Comparison of ENCODE assay signal across 11 cellular contexts in the genomic region with DNA sequence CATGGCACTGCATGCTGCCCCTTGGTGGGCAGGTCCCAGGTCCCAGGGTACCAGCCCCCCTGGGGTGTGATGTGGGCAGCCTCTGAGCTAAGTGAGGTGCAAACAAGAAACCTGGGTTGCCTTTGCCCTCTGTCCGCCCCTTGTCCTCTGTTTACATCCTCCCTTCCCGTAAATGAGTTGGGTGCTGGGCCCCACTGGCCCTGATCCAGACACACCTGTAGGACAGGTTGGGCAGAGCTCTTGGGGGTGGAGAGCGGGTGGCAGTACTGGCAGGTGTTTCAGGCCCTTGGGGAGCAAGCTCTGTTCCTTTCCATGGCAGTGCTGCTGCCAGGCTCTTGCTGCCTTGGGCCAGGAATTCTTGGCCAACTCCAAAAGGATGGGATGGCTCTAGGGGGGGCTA. TPM values are rescaled to one million over a fixed set of nuclear protein-coding genes. Genes with fewer than 3 reads are reported as not detected.
DNase-seq lines count a peak whose midpoint lies in the region; TF ChIP-seq lines count a peak whose summit lies in the region.
"Had no signal": no experiment of that assay in that cellular context is flagged by ENCODE, and none has a peak within 500 bp of the region (broad histone marks: within the 10 kb centered on the region; RNA-seq: fewer than 3 reads in every experiment).

No MANE protein-coding gene starts in this region.

- in situ Hi-C loops in GM13977 (cut with MboI; ENCODE audit: low pct_unique_long_range_greater_than_20kb, low sequenced_read_pairs, unreplicated experiment) = no loop called here
- in situ Hi-C loops in KBM-7 (cut with MboI; ENCODE audit: low pct_unique_long_range_greater_than_20kb, low sequenced_read_pairs) = no loop called here

- H3K27ac ChIP-seq in 22Rv1 (peak overlapping the region; percentile 61), RWPE1 (no peak overlapping the region), liver (ENCODE audit: low read depth in 1 of 2, low read length in 2 of 2) (no peak overlapping the region)

- no peaks in the 10 kb centered on the region for H3K27me3 ChIP-seq in liver (ENCODE audit: control insufficient read depth in 4 of 4, insufficient read depth in 4 of 4, low read length in 3 of 4)

- TF ChIP-seq CTCF in 22Rv1 (IDR thresholded peaks at IDR 0.05) (no peak), RWPE1 (conservative IDR thresholded peaks at IDR 0.05; ENCODE audit: low read depth) (no peak), liver (IDR thresholded peaks at IDR 0.05; ENCODE audit: low read depth, low read length, missing input control) (no peak), GM13977 (IDR thresholded peaks at IDR 0.05; ENCODE audit: extremely low read depth, insufficient read depth, missing control alignments) (no peak)

- peaks cover 0 to 6% (median 6%) of the 10 kb centered on the region in 4 donors for H3K4me1 ChIP-seq in liver (ENCODE audit: control insufficient read depth in 4 of 4, insufficient read depth in 4 of 4, low read length in 3 of 4)

- DNase-seq in NCI-H187 treated with DMSO at 0.1 percent for 48 hours (lab: John Stamatoyannopoulos, UW) (peak; percentile 49), RWPE1 (ENCODE audit: low spot score) (peak; percentile 78), GM13977 (ENCODE audit: low spot score) (no peak), KBM-7 (no peak), NCI-H82 (lab: John Stamatoyannopoulos, UW) (no peak)
- DNase-seq in activated CD4-positive, alpha-beta T cell treated with anti-CD3 and anti-CD28 coated beads, Interleukin-2, amount 50 U/mL, for 4 hours = no peak
- DNase-seq: amniotic stem cell, GF-D8 had no signal

- H3K36me3 ChIP-seq in liver (ENCODE audit: control insufficient read depth in 4 of 4, insufficient read depth in 3 of 4, low read depth in 1 of 4, low read length in 3 of 4) = no peaks in the 10 kb centered on the region

- WGBS in liver = 68% methylated on average over 3 of the region's 3 CpGs

- peak in 1 of 2 donors; percentile 64 for TF ChIP-seq RAD21 in liver (IDR thresholded peaks at IDR 0.05)

- POLR2A ChIA-PET in RWPE1 (lab: Yijun Ruan, JAX; ENCODE audit: low non-redundant PET) = interaction anchor here (0.8 to 1.5 kb wide), 2 partner anchors 11 to 36 kb away, joined by 3 to 6 read pairs; a partner anchor contains a TSS

- CTCF ChIA-PET in RWPE1 (lab: Yijun Ruan, JAX) = interaction anchor here (0.5 to 1.5 kb wide), 4 partner anchors 9 to 38 kb away, joined by 3 to 11 read pairs (median 8); no protein-coding TSS in a partner anchor

- no peak overlapping the region for H3K9ac ChIP-seq in liver (ENCODE audit: low read depth in 1 of 2, low read length in 2 of 2)

- no peaks in the 10 kb centered on the region for H3K9me3 ChIP-seq in liver (ENCODE audit: control insufficient read depth in 4 of 4, low read length in 3 of 4)

- no peak overlapping the region for H3K4me3 ChIP-seq in liver (ENCODE audit: low read depth in 1 of 3, low read length in 3 of 3)

TF ChIP-seq in liver, 16 proteins besides CTCF, POLR2A, EP300 and RAD21:
- TF ChIP-seq, protein P1, sequence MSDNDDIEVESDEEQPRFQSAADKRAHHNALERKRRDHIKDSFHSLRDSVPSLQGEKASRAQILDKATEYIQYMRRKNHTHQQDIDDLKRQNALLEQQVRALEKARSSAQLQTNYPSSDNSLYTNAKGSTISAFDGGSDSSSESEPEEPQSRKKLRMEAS (IDR thresholded peaks at IDR 0.05) = no peak
- TF ChIP-seq, protein P2, sequence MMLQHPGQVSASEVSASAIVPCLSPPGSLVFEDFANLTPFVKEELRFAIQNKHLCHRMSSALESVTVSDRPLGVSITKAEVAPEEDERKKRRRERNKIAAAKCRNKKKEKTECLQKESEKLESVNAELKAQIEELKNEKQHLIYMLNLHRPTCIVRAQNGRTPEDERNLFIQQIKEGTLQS (IDR thresholded peaks at IDR 0.05) = no peak
- peak; percentile 28 for TF ChIP-seq HNF4G (IDR thresholded peaks at IDR 0.05)
- TF ChIP-seq, protein P3, sequence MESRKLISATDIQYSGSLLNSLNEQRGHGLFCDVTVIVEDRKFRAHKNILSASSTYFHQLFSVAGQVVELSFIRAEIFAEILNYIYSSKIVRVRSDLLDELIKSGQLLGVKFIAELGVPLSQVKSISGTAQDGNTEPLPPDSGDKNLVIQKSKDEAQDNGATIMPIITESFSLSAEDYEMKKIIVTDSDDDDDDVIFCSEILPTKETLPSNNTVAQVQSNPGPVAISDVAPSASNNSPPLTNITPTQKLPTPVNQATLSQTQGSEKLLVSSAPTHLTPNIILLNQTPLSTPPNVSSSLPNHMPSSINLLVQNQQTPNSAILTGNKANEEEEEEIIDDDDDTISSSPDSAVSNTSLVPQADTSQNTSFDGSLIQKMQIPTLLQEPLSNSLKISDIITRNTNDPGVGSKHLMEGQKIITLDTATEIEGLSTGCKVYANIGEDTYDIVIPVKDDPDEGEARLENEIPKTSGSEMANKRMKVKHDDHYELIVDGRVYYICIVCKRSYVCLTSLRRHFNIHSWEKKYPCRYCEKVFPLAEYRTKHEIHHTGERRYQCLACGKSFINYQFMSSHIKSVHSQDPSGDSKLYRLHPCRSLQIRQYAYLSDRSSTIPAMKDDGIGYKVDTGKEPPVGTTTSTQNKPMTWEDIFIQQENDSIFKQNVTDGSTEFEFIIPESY (IDR thresholded peaks at IDR 0.05) = no peak
- TF ChIP-seq RXRA (IDR thresholded peaks at IDR 0.05) = peak; percentile 88 to 96
- peak in 1 of 2 donors; percentile 14 for TF ChIP-seq JUND (IDR thresholded peaks at IDR 0.05)
- TF ChIP-seq EGR1 (IDR thresholded peaks at IDR 0.05; ENCODE audit: low read depth in 2 of 2) = no peak
- peak; percentile 56 to 69 for TF ChIP-seq HNF4A (conservative IDR thresholded peaks at IDR 0.05)
- no peak for TF ChIP-seq YY1 (IDR thresholded peaks at IDR 0.05)
- TF ChIP-seq, protein P4, sequence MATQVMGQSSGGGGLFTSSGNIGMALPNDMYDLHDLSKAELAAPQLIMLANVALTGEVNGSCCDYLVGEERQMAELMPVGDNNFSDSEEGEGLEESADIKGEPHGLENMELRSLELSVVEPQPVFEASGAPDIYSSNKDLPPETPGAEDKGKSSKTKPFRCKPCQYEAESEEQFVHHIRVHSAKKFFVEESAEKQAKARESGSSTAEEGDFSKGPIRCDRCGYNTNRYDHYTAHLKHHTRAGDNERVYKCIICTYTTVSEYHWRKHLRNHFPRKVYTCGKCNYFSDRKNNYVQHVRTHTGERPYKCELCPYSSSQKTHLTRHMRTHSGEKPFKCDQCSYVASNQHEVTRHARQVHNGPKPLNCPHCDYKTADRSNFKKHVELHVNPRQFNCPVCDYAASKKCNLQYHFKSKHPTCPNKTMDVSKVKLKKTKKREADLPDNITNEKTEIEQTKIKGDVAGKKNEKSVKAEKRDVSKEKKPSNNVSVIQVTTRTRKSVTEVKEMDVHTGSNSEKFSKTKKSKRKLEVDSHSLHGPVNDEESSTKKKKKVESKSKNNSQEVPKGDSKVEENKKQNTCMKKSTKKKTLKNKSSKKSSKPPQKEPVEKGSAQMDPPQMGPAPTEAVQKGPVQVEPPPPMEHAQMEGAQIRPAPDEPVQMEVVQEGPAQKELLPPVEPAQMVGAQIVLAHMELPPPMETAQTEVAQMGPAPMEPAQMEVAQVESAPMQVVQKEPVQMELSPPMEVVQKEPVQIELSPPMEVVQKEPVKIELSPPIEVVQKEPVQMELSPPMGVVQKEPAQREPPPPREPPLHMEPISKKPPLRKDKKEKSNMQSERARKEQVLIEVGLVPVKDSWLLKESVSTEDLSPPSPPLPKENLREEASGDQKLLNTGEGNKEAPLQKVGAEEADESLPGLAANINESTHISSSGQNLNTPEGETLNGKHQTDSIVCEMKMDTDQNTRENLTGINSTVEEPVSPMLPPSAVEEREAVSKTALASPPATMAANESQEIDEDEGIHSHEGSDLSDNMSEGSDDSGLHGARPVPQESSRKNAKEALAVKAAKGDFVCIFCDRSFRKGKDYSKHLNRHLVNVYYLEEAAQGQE (IDR thresholded peaks at IDR 0.05) = no peak
- TF ChIP-seq GABPA (IDR thresholded peaks at IDR 0.05 in 1 of 2, conservative IDR thresholded peaks at IDR 0.05 in 1 of 2) = no peak
- no peak for TF ChIP-seq TAF1 (conservative IDR thresholded peaks at IDR 0.05)
- no peak for TF ChIP-seq NR2F2 (IDR thresholded peaks at IDR 0.05)
- no peak for TF ChIP-seq FOXA1 (IDR thresholded peaks at IDR 0.05)
- TF ChIP-seq SP1 (IDR thresholded peaks at IDR 0.05) = peak; percentile 80
- peak; percentile 38 for TF ChIP-seq FOXA2 (IDR thresholded peaks at IDR 0.05)

RNA-seq across cellular contexts. Expression of a gene that starts 35.8 kb away (rescaled TPM):
- total RNA-seq in liver = 10 to 100 TPM; 10.1 to 38.7 TPM
- 10 to 100 TPM; 22.2 to 29.0 TPM for polyA plus RNA-seq in liver
- polyA plus RNA-seq: IgD-negative memory B cell had no signal

Comparison
In these comparisons a context has a peak if more than half of its experiments do, and no peak if none do; other contexts are left out.
1. DNase-seq: peak in NCI-H187 treated with DMSO at 0.1 percent for 48 hours (single experiment) and RWPE1 (single experiment); none in activated CD4-positive, alpha-beta T cell treated with anti-CD3 and anti-CD28 coated beads, Interleukin-2, amount 50 U/mL, for 4 hours (0 of 2), GM13977 (single experiment), KBM-7 (single experiment) and NCI-H82 (single experiment).